Comparison of ENCODE assay signal across 1 cellular context in the genomic region with DNA sequence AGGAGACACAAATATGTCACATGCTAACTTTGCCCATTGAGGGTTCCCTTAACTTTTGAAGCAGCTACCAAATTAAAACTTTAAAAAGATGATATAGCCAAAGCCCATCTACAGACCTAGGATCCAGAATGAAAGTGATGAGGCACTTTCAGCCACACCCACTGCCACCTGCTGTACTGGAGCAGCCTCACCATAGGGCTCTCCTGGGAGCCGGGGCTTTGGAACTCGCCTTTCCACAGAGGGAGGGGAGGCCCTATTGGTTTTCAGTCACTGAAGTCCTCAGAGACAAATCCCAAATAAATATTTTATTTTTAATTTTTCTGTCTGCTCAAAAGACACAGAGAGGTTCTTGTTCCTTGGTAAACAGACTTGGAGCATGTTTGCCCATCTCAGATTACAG.
TF ChIP-seq lines count a peak whose summit lies in the region.

No MANE protein-coding gene starts in this region.

TF ChIP-seq in WTC11, 78 proteins besides CTCF, POLR2A, EP300 and RAD21 (continued from another document):
- TF ChIP-seq, protein P1, sequence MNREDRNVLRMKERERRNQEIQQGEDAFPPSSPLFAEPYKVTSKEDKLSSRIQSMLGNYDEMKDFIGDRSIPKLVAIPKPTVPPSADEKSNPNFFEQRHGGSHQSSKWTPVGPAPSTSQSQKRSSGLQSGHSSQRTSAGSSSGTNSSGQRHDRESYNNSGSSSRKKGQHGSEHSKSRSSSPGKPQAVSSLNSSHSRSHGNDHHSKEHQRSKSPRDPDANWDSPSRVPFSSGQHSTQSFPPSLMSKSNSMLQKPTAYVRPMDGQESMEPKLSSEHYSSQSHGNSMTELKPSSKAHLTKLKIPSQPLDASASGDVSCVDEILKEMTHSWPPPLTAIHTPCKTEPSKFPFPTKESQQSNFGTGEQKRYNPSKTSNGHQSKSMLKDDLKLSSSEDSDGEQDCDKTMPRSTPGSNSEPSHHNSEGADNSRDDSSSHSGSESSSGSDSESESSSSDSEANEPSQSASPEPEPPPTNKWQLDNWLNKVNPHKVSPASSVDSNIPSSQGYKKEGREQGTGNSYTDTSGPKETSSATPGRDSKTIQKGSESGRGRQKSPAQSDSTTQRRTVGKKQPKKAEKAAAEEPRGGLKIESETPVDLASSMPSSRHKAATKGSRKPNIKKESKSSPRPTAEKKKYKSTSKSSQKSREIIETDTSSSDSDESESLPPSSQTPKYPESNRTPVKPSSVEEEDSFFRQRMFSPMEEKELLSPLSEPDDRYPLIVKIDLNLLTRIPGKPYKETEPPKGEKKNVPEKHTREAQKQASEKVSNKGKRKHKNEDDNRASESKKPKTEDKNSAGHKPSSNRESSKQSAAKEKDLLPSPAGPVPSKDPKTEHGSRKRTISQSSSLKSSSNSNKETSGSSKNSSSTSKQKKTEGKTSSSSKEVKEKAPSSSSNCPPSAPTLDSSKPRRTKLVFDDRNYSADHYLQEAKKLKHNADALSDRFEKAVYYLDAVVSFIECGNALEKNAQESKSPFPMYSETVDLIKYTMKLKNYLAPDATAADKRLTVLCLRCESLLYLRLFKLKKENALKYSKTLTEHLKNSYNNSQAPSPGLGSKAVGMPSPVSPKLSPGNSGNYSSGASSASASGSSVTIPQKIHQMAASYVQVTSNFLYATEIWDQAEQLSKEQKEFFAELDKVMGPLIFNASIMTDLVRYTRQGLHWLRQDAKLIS (CRISPR knock-in tag; IDR thresholded peaks at IDR 0.05; ENCODE audit: borderline replicate concordance) = no peak
- TF ChIP-seq, protein P2, sequence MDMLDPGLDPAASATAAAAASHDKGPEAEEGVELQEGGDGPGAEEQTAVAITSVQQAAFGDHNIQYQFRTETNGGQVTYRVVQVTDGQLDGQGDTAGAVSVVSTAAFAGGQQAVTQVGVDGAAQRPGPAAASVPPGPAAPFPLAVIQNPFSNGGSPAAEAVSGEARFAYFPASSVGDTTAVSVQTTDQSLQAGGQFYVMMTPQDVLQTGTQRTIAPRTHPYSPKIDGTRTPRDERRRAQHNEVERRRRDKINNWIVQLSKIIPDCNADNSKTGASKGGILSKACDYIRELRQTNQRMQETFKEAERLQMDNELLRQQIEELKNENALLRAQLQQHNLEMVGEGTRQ (CRISPR knock-in tag; IDR thresholded peaks at IDR 0.05) = no peak
- no peak for TF ChIP-seq HMGA2 (CRISPR knock-in tag; IDR thresholded peaks at IDR 0.05)
- TF ChIP-seq, protein P3, sequence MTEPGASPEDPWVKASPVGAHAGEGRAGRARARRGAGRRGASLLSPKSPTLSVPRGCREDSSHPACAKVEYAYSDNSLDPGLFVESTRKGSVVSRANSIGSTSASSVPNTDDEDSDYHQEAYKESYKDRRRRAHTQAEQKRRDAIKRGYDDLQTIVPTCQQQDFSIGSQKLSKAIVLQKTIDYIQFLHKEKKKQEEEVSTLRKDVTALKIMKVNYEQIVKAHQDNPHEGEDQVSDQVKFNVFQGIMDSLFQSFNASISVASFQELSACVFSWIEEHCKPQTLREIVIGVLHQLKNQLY (CRISPR knock-in tag; IDR thresholded peaks at IDR 0.05) = no peak
- TF ChIP-seq NFYB (CRISPR knock-in tag; conservative IDR thresholded peaks at IDR 0.05; ENCODE audit: low read depth) = no peak
- TF ChIP-seq ZNF396 (CRISPR knock-in tag; IDR thresholded peaks at IDR 0.05; ENCODE audit: borderline replicate concordance) = no peak
